14 cellular contexts compared by ENCODE assay signal in the genomic region with DNA sequence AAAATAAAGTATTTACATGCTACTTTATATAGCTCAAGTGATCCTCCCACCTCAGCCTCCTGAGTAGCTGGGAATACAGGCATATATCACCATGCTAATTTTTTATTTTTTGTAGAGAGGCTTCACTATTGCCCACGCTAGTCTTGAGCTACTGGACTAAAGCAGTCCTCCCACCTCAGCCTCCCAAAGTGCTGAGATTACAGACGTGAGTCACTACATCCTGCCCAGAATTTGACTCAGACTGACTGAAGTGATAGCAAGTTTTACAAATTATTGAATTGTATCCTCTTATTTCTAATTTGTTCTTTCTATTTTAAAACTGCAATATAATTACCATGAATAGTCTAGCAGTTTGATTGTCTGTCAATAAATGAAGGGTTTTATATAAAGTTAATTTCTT.
DNase-seq lines count a peak whose midpoint lies in the region; ATAC-seq, FAIRE-seq and TF ChIP-seq lines count a peak whose summit lies in the region.
"Had no signal": no experiment of that assay in that cellular context is flagged by ENCODE, and none has a peak within 500 bp of the region (broad histone marks: within the 10 kb centered on the region; RNA-seq: fewer than 3 reads in every experiment).

No MANE protein-coding gene starts in this region.

- peak; percentile 7 for DNase-seq in activated CD4-positive, alpha-beta T cell treated with anti-CD3 and anti-CD28 coated beads for 48 hours
- DNase-seq in activated CD4-positive, alpha-beta T cell treated with anti-CD3 and anti-CD28 coated beads for 1 hour, result no peak
- peak; percentile 56 for DNase-seq in M059J (ENCODE audit: low read depth)
- no peak for DNase-seq in GM12878 (ENCODE audit: low read depth, low spot score)
- no peak for DNase-seq in omental fat pad (ENCODE audit: low spot score)
- no peak for DNase-seq in OCI-LY7 (ENCODE audit: low spot score)
- DNase-seq in GM10248 (ENCODE audit: extremely low spot score), result no peak
- DNase-seq: activated effector memory CD4-positive, alpha-beta T cell treated with Interleukin-2 at 50 U/mL for 16 hours; central memory CD4-positive, alpha-beta T cell; hippocampal formation; NCI-H446 treated with DMSO at 0.1 percent for 48 hours had no signal

- no peaks in the 10 kb centered on the region; the same call in 2 of the 3 replicates for H3K9me3 ChIP-seq in GM12878 (replicated peaks; ENCODE audit: control insufficient read depth, insufficient read depth, low read length)
- no peaks in the 10 kb centered on the region for H3K9me3 ChIP-seq in OCI-LY7 (ENCODE audit: low read length)
- H3K9me3 ChIP-seq: suprapubic skin had no signal

- no peak overlapping the region for H3K4me3 ChIP-seq in GM12878
- no peak overlapping the region for H3K4me3 ChIP-seq in OCI-LY7 (ENCODE audit: low read depth, low read length, poor library complexity, severe bottlenecking)
- H3K4me3 ChIP-seq: suprapubic skin had no signal

- CTCF ChIA-PET in GM12878 (lab: Yijun Ruan, JAX), result interaction anchor here (0.6 to 0.9 kb wide), 2 partner anchors 20 to 47 kb away, joined by 3 to 4 read pairs; no protein-coding TSS in a partner anchor
- CTCF ChIA-PET in OCI-LY7 (lab: Charles Lee; ENCODE audit: unreplicated experiment), result no interaction called here
- CTCF ChIA-PET in GM10248 (lab: Yijun Ruan, JAX), result interaction anchor here (0.8 to 2.0 kb wide), 2 partner anchors 10 to 141 kb away, joined by 3 to 5 read pairs; no protein-coding TSS in a partner anchor

- SMC1A ChIA-PET in GM12878 (lab: Charles Lee; ENCODE audit: uncharacterized antibody, unreplicated experiment), result interaction anchor here (1.0 to 3.5 kb wide), 3 partner anchors 13 to 362 kb away, joined by 3 to 14 read pairs (median 5); no protein-coding TSS in a partner anchor

- POLR2A ChIA-PET in GM12878 (lab: Charles Lee), result no interaction called here
- POLR2A ChIA-PET in OCI-LY7 (lab: Charles Lee), result no interaction called here
- POLR2A ChIA-PET in GM10248 (lab: Yijun Ruan, JAX), result no interaction called here

- H3K27ac ChIP-seq in GM12878 (ENCODE audit: control insufficient read depth, insufficient read depth) (no peak overlapping the region), OCI-LY7 (ENCODE audit: low read depth, low read length, poor library complexity, severe bottlenecking) (no peak overlapping the region)
- H3K27ac ChIP-seq: suprapubic skin had no signal

- H3K4me2 ChIP-seq in GM12878 (ENCODE audit: control insufficient read depth, insufficient read depth), result no peak overlapping the region
- H3K4me2 ChIP-seq in OCI-LY7 (ENCODE audit: low read length), result no peak overlapping the region

- H3K4me1 ChIP-seq in GM12878 (ENCODE audit: control insufficient read depth, insufficient read depth, low read length), result no peaks in the 10 kb centered on the region
- no peaks in the 10 kb centered on the region for H3K4me1 ChIP-seq in OCI-LY7 (ENCODE audit: insufficient read depth, low read length, poor library complexity, severe bottlenecking)
- H3K4me1 ChIP-seq: suprapubic skin had no signal

- no peak for TF ChIP-seq RAD21 in GM12878 (IDR thresholded peaks at IDR 0.05; ENCODE audit: insufficient read depth, low read depth, low read length)

- no peak for TF ChIP-seq CTCF in GM12878 (IDR thresholded peaks at IDR 0.05 in 2 of 3, conservative IDR thresholded peaks at IDR 0.05 in 1 of 3; ENCODE audit: control insufficient read depth in 2 of 3, extremely low read depth in 1 of 3, insufficient read depth in 1 of 3, low read depth in 3 of 3, low read length in 3 of 3)
- TF ChIP-seq CTCF in omental fat pad (IDR thresholded peaks at IDR 0.05), result no peak
- TF ChIP-seq CTCF in OCI-LY7 (conservative IDR thresholded peaks at IDR 0.05; ENCODE audit: low read length), result no peak
- TF ChIP-seq CTCF in GM10248 (IDR thresholded peaks at IDR 0.05; ENCODE audit: control extremely low read depth, extremely low read depth, low read depth, missing control alignments), result no peak

- H3K9ac ChIP-seq in GM12878 (ENCODE audit: control insufficient read depth, insufficient read depth, low read length), result no peak overlapping the region

- in situ Hi-C loops in GM12878 (cut with MboI), result no loop called here

- H3K27me3 ChIP-seq in GM12878 (replicated peaks in 1 of 2; ENCODE audit: control insufficient read depth in 2 of 2, insufficient read depth in 2 of 2, low read length in 1 of 2), result no peaks in the 10 kb centered on the region
- H3K27me3 ChIP-seq: suprapubic skin had no signal

- H3K79me2 ChIP-seq in GM12878 (ENCODE audit: control insufficient read depth, insufficient read depth, low read length) (no peaks in the 10 kb centered on the region), OCI-LY7 (ENCODE audit: insufficient read depth, low read depth, low read length) (no peaks in the 10 kb centered on the region)

- H2AFZ ChIP-seq in GM12878 (ENCODE audit: control insufficient read depth, low read depth, low read length) (no peak overlapping the region), OCI-LY7 (ENCODE audit: low read length) (no peak overlapping the region)

- BruUV-seq in GM12878 (replicated peaks; lab: Mats Ljungman, UMichigan), result no TSS peak
- BruUV-seq in OCI-LY7 (replicated peaks; lab: Mats Ljungman, UMichigan), result no TSS peak

- H4K20me1 ChIP-seq in GM12878 (ENCODE audit: control insufficient read depth, insufficient read depth) (no peaks in the 10 kb centered on the region), OCI-LY7 (ENCODE audit: insufficient read depth, low read length) (no peaks in the 10 kb centered on the region)

- H3K36me3 ChIP-seq in GM12878 (ENCODE audit: control insufficient read depth in 2 of 2, insufficient read depth in 2 of 2, low read length in 1 of 2) (peaks cover 0 to 12% of the 10 kb centered on the region in 2 experiments; a peak in 2 of 4 replicates), OCI-LY7 (ENCODE audit: insufficient read depth, low read length) (peaks cover 16% of the 10 kb centered on the region)

- RAD21 ChIA-PET in GM12878 (lab: Charles Lee; ENCODE audit: unreplicated experiment), result interaction anchor here (1.2 kb wide), 1 partner anchor 141 kb away, joined by 4 read pairs; no protein-coding TSS in a partner anchor

- no peaks in the 10 kb centered on the region for H3K9me2 ChIP-seq in OCI-LY7 (ENCODE audit: insufficient read depth, low read length)

- no peak for TF ChIP-seq EP300 in GM12878 (IDR thresholded peaks at IDR 0.05; ENCODE audit: borderline replicate concordance in 1 of 2, control insufficient read depth in 1 of 2, low read depth in 2 of 2, low read length in 2 of 2)

- no peak for FAIRE-seq in GM12878 (lab: Jason Lieb, UNC)

- no peak for TF ChIP-seq POLR2A in GM12878 (IDR thresholded peaks at IDR 0.05; ENCODE audit: low read depth, low read length)

- WGBS in GM12878 (ENCODE audit: insufficient coverage, insufficient replicate concordance, low lambda C conversion rate, missing lambda C conversion rate), result 28% methylated on average over 2 of the region's 2 CpGs

- ATAC-seq in GM12878 (no peak), omental fat pad (ENCODE audit: low FRiP score) (peak; percentile 64), GM19035 (IDR thresholded peaks at IDR 0.05; ENCODE audit: unreplicated experiment) (no peak)
- ATAC-seq: Panc1 had no signal

- intact Hi-C loops in GM12878 (cut with micrococcal nuclease; ENCODE audit: unreplicated experiment), result no loop called here
- intact Hi-C loops in OCI-LY7 (cut with micrococcal nuclease; ENCODE audit: unreplicated experiment), result no loop called here

TF ChIP-seq in GM12878, 131 proteins besides CTCF, POLR2A, EP300 and RAD21:
- TF ChIP-seq SP1 (IDR thresholded peaks at IDR 0.05; ENCODE audit: low read depth, low read length), result no peak
- TF ChIP-seq, protein P1, sequence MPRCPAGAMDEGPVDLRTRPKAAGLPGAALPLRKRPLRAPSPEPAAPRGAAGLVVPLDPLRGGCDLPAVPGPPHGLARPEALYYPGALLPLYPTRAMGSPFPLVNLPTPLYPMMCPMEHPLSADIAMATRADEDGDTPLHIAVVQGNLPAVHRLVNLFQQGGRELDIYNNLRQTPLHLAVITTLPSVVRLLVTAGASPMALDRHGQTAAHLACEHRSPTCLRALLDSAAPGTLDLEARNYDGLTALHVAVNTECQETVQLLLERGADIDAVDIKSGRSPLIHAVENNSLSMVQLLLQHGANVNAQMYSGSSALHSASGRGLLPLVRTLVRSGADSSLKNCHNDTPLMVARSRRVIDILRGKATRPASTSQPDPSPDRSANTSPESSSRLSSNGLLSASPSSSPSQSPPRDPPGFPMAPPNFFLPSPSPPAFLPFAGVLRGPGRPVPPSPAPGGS (IDR thresholded peaks at IDR 0.05; ENCODE audit: borderline replicate concordance, insufficient read depth, low read depth, low read length, poor library complexity, severe bottlenecking), result peak; percentile 38

Comparison
In these comparisons a context has a peak if more than half of its experiments do, and no peak if none do; other contexts are left out.
1. DNase-seq: peak in activated CD4-positive, alpha-beta T cell treated with anti-CD3 and anti-CD28 coated beads for 48 hours (single experiment) and M059J (single experiment); none in activated CD4-positive, alpha-beta T cell treated with anti-CD3 and anti-CD28 coated beads for 1 hour (single experiment), GM12878 (single experiment), omental fat pad (single experiment), OCI-LY7 (single experiment) and GM10248 (single experiment).